8 cellular contexts compared by ENCODE assay signal in the genomic region with DNA sequence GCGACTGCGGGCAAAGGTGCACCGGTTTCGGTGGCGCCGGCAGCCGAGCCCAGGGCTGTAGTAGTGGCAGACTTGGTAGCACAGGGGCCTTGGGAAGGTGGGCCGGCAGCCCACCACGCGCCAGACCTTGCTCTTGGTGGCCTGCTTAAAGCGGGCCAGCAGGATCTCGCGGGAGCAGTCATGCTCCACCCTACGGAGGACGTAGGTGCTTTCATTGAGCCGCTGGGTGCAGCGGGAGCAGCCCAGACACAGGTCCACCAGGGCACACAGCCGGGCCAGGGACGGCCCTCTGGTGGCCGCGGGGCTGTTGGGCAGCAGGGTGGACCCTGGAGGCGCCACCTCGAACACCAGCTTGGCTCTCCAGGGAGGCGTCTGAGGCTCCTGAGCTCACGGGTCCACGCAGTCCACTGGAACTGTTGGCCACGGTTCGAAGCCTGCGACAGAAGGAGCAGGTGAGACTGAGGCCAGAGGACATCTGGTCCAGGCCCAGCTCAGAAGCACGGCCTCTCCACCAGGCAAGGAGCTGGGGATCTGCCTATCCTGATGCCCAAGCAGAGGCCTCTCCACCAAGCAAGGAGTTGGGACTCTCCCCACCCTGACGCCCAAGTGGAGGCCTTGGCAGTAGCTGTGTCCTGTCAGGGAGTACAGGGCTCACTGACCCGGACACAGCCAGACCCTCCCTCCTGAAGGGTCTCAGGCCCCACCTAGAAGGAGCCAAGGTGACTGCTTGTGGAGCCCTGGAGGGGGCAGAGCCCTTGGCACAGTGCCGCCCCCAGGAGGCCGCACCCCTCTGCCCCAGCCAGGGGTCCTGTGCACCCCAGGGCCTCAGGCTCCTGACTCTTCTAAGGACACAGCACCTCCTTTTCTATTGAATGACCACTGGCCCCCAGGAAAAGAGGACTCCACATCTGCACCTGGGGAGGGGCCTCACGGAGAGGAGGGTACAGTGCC. TPM values are rescaled to one million over a fixed set of nuclear protein-coding genes. Genes with fewer than 3 reads are reported as not detected.
DNase-seq lines count a peak whose midpoint lies in the region; ATAC-seq and TF ChIP-seq lines count a peak whose summit lies in the region.

No MANE protein-coding gene starts in this region.

- TF ChIP-seq CTCF in C4-2B (conservative IDR thresholded peaks at IDR 0.05) (no peak; the same call in 1 of the 2 replicates), natural killer cell (IDR thresholded peaks at IDR 0.05) (no peak)

- DNase-seq in dermis blood vessel endothelial cell (peak; percentile 37), natural killer cell (no peak), COR-L47 (lab: John Stamatoyannopoulos, UW) (no peak), medulla oblongata (ENCODE audit: extremely low spot score) (no peak), posterior vena cava (ENCODE audit: low spot score) (no peak)

- H3K9me3 ChIP-seq in KOPT-K1 (ENCODE audit: insufficient read depth, low read length, poor library complexity, severe bottlenecking): no peaks in the 10 kb centered on the region

- intact Hi-C loops in natural killer cell (cut with micrococcal nuclease) (no loop called here), posterior vena cava (cut with DNase I) (loop anchor here in 1 of 2 donors (5.0 kb wide), 1 partner anchor 1371 kb away; no protein-coding TSS in a partner anchor)

- H3K4me1 Mint-ChIP-seq in natural killer cell: peaks cover 8 to 17% of the 10 kb centered on the region in 2 donors

- no peak for ATAC-seq in natural killer cell
- no peak for ATAC-seq in GM19023 (IDR thresholded peaks at IDR 0.05; ENCODE audit: unreplicated experiment)

- H3K36me3 ChIP-seq in KOPT-K1 (ENCODE audit: insufficient read depth, low read length): no peaks in the 10 kb centered on the region

- H3K9me3 Mint-ChIP-seq in natural killer cell: no peaks in the 10 kb centered on the region

- no peaks in the 10 kb centered on the region for H3K36me3 Mint-ChIP-seq in natural killer cell

- peaks cover 0 to 2% of the 10 kb centered on the region in 2 donors for H3K27me3 Mint-ChIP-seq in natural killer cell (ENCODE audit: low read depth in 2 of 2)

- peak overlapping the region; percentile 62 for H3K27ac ChIP-seq in C4-2B
- peak overlapping the region; percentile 29 for H3K27ac ChIP-seq in KOPT-K1 (ENCODE audit: low read depth, low read length, poor library complexity, severe bottlenecking)

- peak overlapping the region; percentile 82 to 88 for H3K27ac Mint-ChIP-seq in natural killer cell

- peak overlapping the region; percentile 93 for H3K4me3 Mint-ChIP-seq in natural killer cell

RNA-seq across cellular contexts. Expression of a gene that starts 1.0 kb away (rescaled TPM):
- total RNA-seq in dermis blood vessel endothelial cell (54.8 and 64.0 TPM in 2 replicates), natural killer cell (10 to 100 TPM; 85.2 to 90.7 (median 89.4) TPM), posterior vena cava (10 to 100 TPM; 13.7 to 25.5 TPM)

RNA-seq across cellular contexts. Expression of a gene that starts 19.1 kb away (rescaled TPM):
- total RNA-seq in dermis blood vessel endothelial cell (1.2 and 2.4 TPM in 2 replicates), natural killer cell (under 1 TPM; 0.19 to 0.75 (median 0.25) TPM), posterior vena cava (under 1 TPM in 1 of 2 donors, not detected in 1; 0.19 TPM)

RNA-seq across cellular contexts. Expression of a gene that starts 25.5 kb away (rescaled TPM):
- total RNA-seq in dermis blood vessel endothelial cell (not detected in 2 replicates), natural killer cell (under 1 TPM in 2 of 3 donors, not detected in 1; 0.16 to 0.23 TPM), posterior vena cava (not detected)

RNA-seq across cellular contexts. Expression of a gene that starts 35.9 kb away (rescaled TPM):
- total RNA-seq in dermis blood vessel endothelial cell (under 0.01 and 0.05 TPM in 2 replicates), natural killer cell (under 1 TPM in 2 of 3 donors, not detected in 1; 0.16 to 0.48 TPM), posterior vena cava (under 1 TPM in 1 of 2 donors, not detected in 1; 0.60 TPM)

RNA-seq across cellular contexts. Expression of a gene that starts 52.5 kb away (rescaled TPM):
- 19.9 and 37.3 TPM in 2 replicates for total RNA-seq in dermis blood vessel endothelial cell
- total RNA-seq in natural killer cell: 100 to 1,000 TPM in 2 of 3 donors, 10 to 100 TPM in 1; 95.5 to 197 (median 159) TPM
- 100 to 1,000 TPM; 172 to 331 TPM for total RNA-seq in posterior vena cava
